Comparison of ENCODE assay signal across 21 cellular contexts in the genomic region with DNA sequence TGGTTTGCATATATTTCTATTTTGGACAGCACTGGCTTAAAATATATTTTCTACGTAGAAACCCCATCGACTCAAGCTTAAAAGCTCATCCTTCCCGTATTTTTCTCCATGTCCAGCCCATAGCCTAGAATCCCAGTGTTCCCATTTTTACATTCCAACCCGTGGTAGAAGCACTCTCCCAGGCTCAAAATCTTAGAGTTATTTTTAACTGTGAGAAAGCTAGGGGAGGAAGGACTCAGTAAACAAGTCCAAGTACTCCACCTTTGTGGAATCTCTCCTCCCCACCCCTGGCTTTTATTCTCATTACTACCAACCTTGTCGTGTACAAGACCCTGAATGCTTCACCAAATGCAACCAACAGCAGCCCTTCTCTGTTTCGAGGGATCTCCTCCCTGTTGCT.
"Had no signal": no experiment of that assay in that cellular context is flagged by ENCODE, and none has a peak within 500 bp of the region (broad histone marks: within the 10 kb centered on the region; RNA-seq: fewer than 3 reads in every experiment).

No MANE protein-coding gene starts in this region.

- H3K36me3 ChIP-seq: colonic mucosa, uterus had no signal

- H3K27me3 ChIP-seq: colonic mucosa, tibial nerve, uterus had no signal

- H3K27me3 Mint-ChIP-seq: activated naive CD8-positive, alpha-beta T cell treated with anti-CD3 and anti-CD28 coated beads for 36 hours had no signal

- H3K4me1 ChIP-seq: colonic mucosa had no signal

- H3K9me3 Mint-ChIP-seq: nephron had no signal

- H3K4me3 ChIP-seq: colonic mucosa, tibial nerve, uterus had no signal

- DNase-seq: activated CD4-positive, alpha-beta T cell treated with anti-CD3 and anti-CD28 coated beads, Interleukin-2, amount 50 U/mL, for 4 hours; activated CD4-positive, CD25-positive, alpha-beta regulatory T cell treated with anti-CD3 and anti-CD28 coated beads, Interleukin-2, amount 50 U/mL, for 72 hours; activated gamma-delta T cell treated with Interleukin-2 at 50 U/mL for 16 hours; activated naive CD8-positive, alpha-beta T cell treated with anti-CD3 and anti-CD28 coated beads for 36 hours; amniotic stem cell; central memory CD4-positive, alpha-beta T cell; colonic mucosa; erythroblast; foreskin melanocyte; head of caudate nucleus; midbrain; nucleus accumbens; posterior cingulate gyrus; stimulated activated CD4-positive, alpha-beta T cell treated with anti-CD3 and anti-CD28 coated beads, Interleukin-2, amount 100 ng/mL, for 24 hours; stimulated activated naive CD8-positive, alpha-beta T cell treated with anti-CD3 and anti-CD28 coated beads, Interleukin-15, Interleukin-2, amounts not matched to agents 100 U/mL and 50 U/mL, for 24 hours; substantia nigra; uterus had no signal

- ATAC-seq: stimulated activated naive CD8-positive, alpha-beta T cell treated with anti-CD3 and anti-CD28 coated beads, Interleukin-15, Interleukin-2, amounts not matched to agents 100 U/mL and 50 U/mL, for 24 hours had no signal

- H3K9me3 ChIP-seq: colonic mucosa, tibial nerve, uterus had no signal

- H3K27ac ChIP-seq: colonic mucosa, tibial nerve had no signal

- H3K27ac Mint-ChIP-seq: activated naive CD8-positive, alpha-beta T cell treated with anti-CD3 and anti-CD28 coated beads for 36 hours; activated T-helper 1 cell treated with anti-CD3 and anti-CD28 coated beads, Interleukin-12 subunit alpha, Interleukin-12 subunit beta, Interleukin-2, Interleukin-4 antibody, amounts not matched to agents 30 ng/mL and 10 ng/mL and 1 ng/mL, durations not matched to agents 14 hours and 24 hours and 36 hours; nephron; T-helper 1 cell treated with Interleukin-12 subunit alpha and Interleukin-12 subunit beta and Interleukin-4 antibody, amounts not matched to agents 30 μg/mL and 1 μg/mL, for 36 hours had no signal

- H3K4me3 Mint-ChIP-seq: activated naive CD8-positive, alpha-beta T cell treated with anti-CD3 and anti-CD28 coated beads for 36 hours; activated T-helper 1 cell treated with anti-CD3 and anti-CD28 coated beads, Interleukin-12 subunit alpha, Interleukin-12 subunit beta, Interleukin-2, Interleukin-4 antibody, amounts not matched to agents 30 ng/mL and 10 ng/mL and 1 ng/mL, durations not matched to agents 14 hours and 24 hours and 36 hours; nephron; T-helper 1 cell treated with Interleukin-12 subunit alpha and Interleukin-12 subunit beta and Interleukin-4 antibody, amounts not matched to agents 30 μg/mL and 1 μg/mL, for 36 hours had no signal

- H3K4me1 Mint-ChIP-seq: nephron had no signal
